1 cellular context compared by ENCODE assay signal in genomic region chr20:37095609-37096414, GRCh38.
TF ChIP-seq lines count a peak whose summit lies in the region.

TSS of gene RBL1 (minus strand) at chr20:37095997. CDS start at chr20:37095928, 69 bp downstream.

TF ChIP-seq in SK-N-SH, 30 proteins besides CTCF, POLR2A, EP300 and RAD21 (continued from another document):
- TF ChIP-seq TAF1 (IDR thresholded peaks at IDR 0.05; ENCODE audit: borderline replicate concordance, low read depth, low read length) (peak; percentile 63; the same call in 1 of the 2 replicates), TCF12 (IDR thresholded peaks at IDR 0.05) (peak; percentile 65), FOXM1 (IDR thresholded peaks at IDR 0.05; ENCODE audit: low read depth) (no peak), CHD2 (IDR thresholded peaks at IDR 0.05; ENCODE audit: low read length, partially characterized antibody) (peak; percentile 91), GABPA (IDR thresholded peaks at IDR 0.05; ENCODE audit: low read depth) (no peak), MEF2A (IDR thresholded peaks at IDR 0.05; ENCODE audit: borderline replicate concordance, low read depth) (no peak), POLR2AphosphoS5 (IDR thresholded peaks at IDR 0.05; ENCODE audit: low read depth, low read length) (peak; percentile 42; the same call in 1 of the 2 replicates), RXRA (IDR thresholded peaks at IDR 0.05; ENCODE audit: borderline replicate concordance, low read depth) (no peak), USF2 (IDR thresholded peaks at IDR 0.05; ENCODE audit: borderline replicate concordance, low read depth, low read length) (no peak), GATA2 (CRISPR knock-in tag; IDR thresholded peaks at IDR 0.05) (no peak), FOXJ3 (CRISPR knock-in tag; IDR thresholded peaks at IDR 0.05) (no peak), ZBTB33 (IDR thresholded peaks at IDR 0.05; ENCODE audit: borderline replicate concordance, low read depth) (peak; percentile 16; the same call in 1 of the 2 replicates), RFX5 (IDR thresholded peaks at IDR 0.05; ENCODE audit: low read length) (no peak)
TF ChIP-seq in SK-N-SH: peak in this region for 14.
